ENCODE assay signal across 14 cellular contexts in genomic region chr17:37518816-37519215, GRCh38. TPM values are rescaled to one million over a fixed set of nuclear protein-coding genes. Genes with fewer than 3 reads are reported as not detected.
DNase-seq lines count a peak whose midpoint lies in the region; ATAC-seq and TF ChIP-seq lines count a peak whose summit lies in the region.
"Had no signal": no experiment of that assay in that cellular context is flagged by ENCODE, and none has a peak within 500 bp of the region (broad histone marks: within the 10 kb centered on the region; RNA-seq: fewer than 3 reads in every experiment).

No MANE protein-coding gene starts in this region.

- H3K27me3 ChIP-seq in esophagus muscularis mucosa (no peaks in the 10 kb centered on the region), osteoblast (ENCODE audit: insufficient read depth, low read length) (no peaks in the 10 kb centered on the region), vagina (no peaks in the 10 kb centered on the region)
- H3K27me3 ChIP-seq: heart left ventricle had no signal

- H3K36me3 ChIP-seq in esophagus muscularis mucosa: peaks cover 20 to 85% (median 73%) of the 10 kb centered on the region in 4 donors
- H3K36me3 ChIP-seq in osteoblast (ENCODE audit: insufficient read depth, low read length): peaks cover 61% of the 10 kb centered on the region
- H3K36me3 ChIP-seq in vagina: peaks cover 0 to 41% of the 10 kb centered on the region in 2 donors

- H3K27ac ChIP-seq in esophagus muscularis mucosa (replicated peaks in 1 of 4) (no peak overlapping the region), osteoblast (ENCODE audit: low read depth, low read length) (no peak overlapping the region), vagina (no peak overlapping the region)
- H3K27ac ChIP-seq: 22Rv1, heart left ventricle had no signal

- H4K20me1 ChIP-seq in osteoblast (ENCODE audit: insufficient read depth, low read length): peaks cover 3% of the 10 kb centered on the region

- H3K4me1 ChIP-seq in esophagus muscularis mucosa (peaks cover 5 to 22% (median 16%) of the 10 kb centered on the region in 4 donors), osteoblast (ENCODE audit: insufficient read depth, low read length) (peaks cover 9% of the 10 kb centered on the region), vagina (no peaks in the 10 kb centered on the region)

- H2AFZ ChIP-seq in osteoblast (ENCODE audit: low read length): no peak overlapping the region

- no peak overlapping the region for H3K4me2 ChIP-seq in osteoblast (ENCODE audit: insufficient read depth, low read length)

- 83% methylated on average over 9 of the region's 9 CpGs for WGBS in esophagus muscularis mucosa

- peak in 2 of 3 experiments; percentile 13 to 17 for TF ChIP-seq CTCF in esophagus muscularis mucosa (IDR thresholded peaks at IDR 0.05)
- peak; percentile 10 for TF ChIP-seq CTCF in osteoblast (IDR thresholded peaks at IDR 0.05; ENCODE audit: extremely low read depth, low read depth, low read length)
- TF ChIP-seq CTCF in GM13977 (IDR thresholded peaks at IDR 0.05; ENCODE audit: extremely low read depth, insufficient read depth, missing control alignments): no peak
- no peak for TF ChIP-seq CTCF in vagina (IDR thresholded peaks at IDR 0.05)

- TF ChIP-seq EP300 in esophagus muscularis mucosa (IDR thresholded peaks at IDR 0.05): no peak

- ATAC-seq in HG02759 (IDR thresholded peaks at IDR 0.05; ENCODE audit: unreplicated experiment): no peak
- ATAC-seq: activated T-cell treated with anti-CD3 and anti-CD28 coated beads, Interleukin-2, amount 50 U/mL, for 4 hours; heart left ventricle had no signal

- in situ Hi-C loops in GM13977 (cut with MboI; ENCODE audit: low pct_unique_long_range_greater_than_20kb, low sequenced_read_pairs, unreplicated experiment): no loop called here

- DNase-seq in DMS 273 (lab: John Stamatoyannopoulos, UW; ENCODE audit: unreplicated experiment): peak; percentile 68
- DNase-seq in DMS 273 treated with DMSO at 0.1 percent for 48 hours (lab: John Stamatoyannopoulos, UW): no peak
- DNase-seq in NCI-H460 (ENCODE audit: extremely low read depth, low read depth): peak; percentile 16
- no peak for DNase-seq in esophagus muscularis mucosa (ENCODE audit: extremely low spot score)
- no peak for DNase-seq in osteoblast (ENCODE audit: insufficient read length, low spot score, missing footprints)
- DNase-seq in GM13977 (ENCODE audit: low spot score): no peak
- no peak for DNase-seq in vagina (ENCODE audit: extremely low spot score in 2 of 2)
- DNase-seq: activated CD4-positive, alpha-beta T cell treated with anti-CD3 and anti-CD28 coated beads for 1 hour; activated T-cell treated with anti-CD3 and anti-CD28 coated beads, Interleukin-2, amount 50 U/mL, for 4 hours; Calu3; heart left ventricle; T-helper 1 cell had no signal

- intact Hi-C loops in esophagus muscularis mucosa (cut with DNase I): no loop called here
- intact Hi-C loops in vagina (cut with DNase I): no loop called here

- TF ChIP-seq POLR2A in esophagus muscularis mucosa (IDR thresholded peaks at IDR 0.05; ENCODE audit: low read depth) (no peak), vagina (IDR thresholded peaks at IDR 0.05) (no peak)

- no peaks in the 10 kb centered on the region for H3K9me3 ChIP-seq in esophagus muscularis mucosa
- no peaks in the 10 kb centered on the region for H3K9me3 ChIP-seq in osteoblast (ENCODE audit: low read depth, low read length)
- H3K9me3 ChIP-seq in vagina: no peaks in the 10 kb centered on the region
- H3K9me3 ChIP-seq: heart left ventricle had no signal

- H3K4me3 ChIP-seq in esophagus muscularis mucosa (no peak overlapping the region), osteoblast (ENCODE audit: insufficient read depth, low read length) (no peak overlapping the region), vagina (no peak overlapping the region)
- H3K4me3 ChIP-seq: heart left ventricle had no signal

- peaks cover 7% of the 10 kb centered on the region for H3K79me2 ChIP-seq in osteoblast (ENCODE audit: insufficient read depth, low read length)

RNA-seq across cellular contexts. Expression of gene DUSP14, which starts 29.1 kb away (rescaled TPM):
- total RNA-seq in NCI-H460 (2014; rRNA removed; shearing (Covaris generic)): 30.2 and 32.4 TPM in 2 replicates
- 31.5 and 32.1 TPM in 2 replicates for polyA plus RNA-seq in NCI-H460 (2014; cell fraction: nucleus; rRNA removed)
- total RNA-seq in esophagus muscularis mucosa: 10 to 100 TPM; 23.7 to 46.4 (median 35.9) TPM
- 79.3 and 97.7 TPM in 2 replicates for total RNA-seq in osteoblast
- 19.9 TPM for total RNA-seq in vagina

Comparison
In these comparisons a context has a peak if more than half of its experiments do, and no peak if none do; other contexts are left out.
1. DNase-seq: peak in DMS 273 (single experiment) and NCI-H460 (single experiment); none in DMS 273 treated with DMSO at 0.1 percent for 48 hours (single experiment), esophagus muscularis mucosa (single experiment), osteoblast (single experiment), GM13977 (single experiment) and vagina (0 of 2).
2. CTCF ChIP-seq: peak in esophagus muscularis mucosa (2 of 3) and osteoblast (single experiment); none in GM13977 (single experiment) and vagina (0 of 3).